1 cellular context compared by ENCODE assay signal in the genomic region with DNA sequence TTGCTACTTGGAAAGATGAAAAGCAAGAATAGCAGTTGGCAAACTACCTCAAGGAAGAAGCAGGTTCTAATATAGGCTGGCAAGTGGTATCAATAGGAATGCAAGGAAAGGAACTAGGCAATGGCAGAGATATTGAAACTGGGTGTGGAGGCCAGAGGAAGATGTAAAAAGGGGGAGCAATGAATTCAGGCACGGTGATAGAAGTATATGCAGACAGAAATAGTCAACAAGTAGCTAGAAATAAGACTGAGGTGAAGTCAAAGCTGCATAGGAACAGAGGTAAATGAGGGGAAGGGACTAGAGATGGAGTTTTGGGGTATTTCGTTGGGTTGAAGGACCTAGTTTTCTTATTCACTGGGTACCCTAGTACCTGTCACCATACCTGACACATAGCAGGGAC.
TF ChIP-seq lines count a peak whose summit lies in the region.

No MANE protein-coding gene starts in this region.

TF ChIP-seq in GM23338, 12 proteins besides CTCF, POLR2A, EP300 and RAD21 (continued from another document):
- TF ChIP-seq, protein P1, sequence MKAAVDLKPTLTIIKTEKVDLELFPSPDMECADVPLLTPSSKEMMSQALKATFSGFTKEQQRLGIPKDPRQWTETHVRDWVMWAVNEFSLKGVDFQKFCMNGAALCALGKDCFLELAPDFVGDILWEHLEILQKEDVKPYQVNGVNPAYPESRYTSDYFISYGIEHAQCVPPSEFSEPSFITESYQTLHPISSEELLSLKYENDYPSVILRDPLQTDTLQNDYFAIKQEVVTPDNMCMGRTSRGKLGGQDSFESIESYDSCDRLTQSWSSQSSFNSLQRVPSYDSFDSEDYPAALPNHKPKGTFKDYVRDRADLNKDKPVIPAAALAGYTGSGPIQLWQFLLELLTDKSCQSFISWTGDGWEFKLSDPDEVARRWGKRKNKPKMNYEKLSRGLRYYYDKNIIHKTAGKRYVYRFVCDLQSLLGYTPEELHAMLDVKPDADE (IDR thresholded peaks at IDR 0.05), result no peak
- TF ChIP-seq ZNF462 (CRISPR knock-in tag; IDR thresholded peaks at IDR 0.05), result no peak
- no peak for TF ChIP-seq JUNB (IDR thresholded peaks at IDR 0.05; ENCODE audit: unreplicated experiment)
- TF ChIP-seq EZH2 (IDR thresholded peaks at IDR 0.05; ENCODE audit: low read depth, unreplicated experiment), result no peak
- TF ChIP-seq STAT1 (IDR thresholded peaks at IDR 0.05; ENCODE audit: unreplicated experiment), result no peak
- TF ChIP-seq CREB1 (CRISPR knock-in tag; IDR thresholded peaks at IDR 0.05; ENCODE audit: low read depth), result no peak
- no peak for TF ChIP-seq ZNF114 (CRISPR knock-in tag; IDR thresholded peaks at IDR 0.05)
- TF ChIP-seq NANOG (IDR thresholded peaks at IDR 0.05; ENCODE audit: borderline replicate concordance), result no peak
- no peak for TF ChIP-seq POLR2AphosphoS5 (IDR thresholded peaks at IDR 0.05; ENCODE audit: low read depth)
- no peak for TF ChIP-seq ZNF331 (CRISPR knock-in tag; IDR thresholded peaks at IDR 0.05; ENCODE audit: low read depth)
